ENCODE assay signal across 8 cellular contexts in the genomic region with DNA sequence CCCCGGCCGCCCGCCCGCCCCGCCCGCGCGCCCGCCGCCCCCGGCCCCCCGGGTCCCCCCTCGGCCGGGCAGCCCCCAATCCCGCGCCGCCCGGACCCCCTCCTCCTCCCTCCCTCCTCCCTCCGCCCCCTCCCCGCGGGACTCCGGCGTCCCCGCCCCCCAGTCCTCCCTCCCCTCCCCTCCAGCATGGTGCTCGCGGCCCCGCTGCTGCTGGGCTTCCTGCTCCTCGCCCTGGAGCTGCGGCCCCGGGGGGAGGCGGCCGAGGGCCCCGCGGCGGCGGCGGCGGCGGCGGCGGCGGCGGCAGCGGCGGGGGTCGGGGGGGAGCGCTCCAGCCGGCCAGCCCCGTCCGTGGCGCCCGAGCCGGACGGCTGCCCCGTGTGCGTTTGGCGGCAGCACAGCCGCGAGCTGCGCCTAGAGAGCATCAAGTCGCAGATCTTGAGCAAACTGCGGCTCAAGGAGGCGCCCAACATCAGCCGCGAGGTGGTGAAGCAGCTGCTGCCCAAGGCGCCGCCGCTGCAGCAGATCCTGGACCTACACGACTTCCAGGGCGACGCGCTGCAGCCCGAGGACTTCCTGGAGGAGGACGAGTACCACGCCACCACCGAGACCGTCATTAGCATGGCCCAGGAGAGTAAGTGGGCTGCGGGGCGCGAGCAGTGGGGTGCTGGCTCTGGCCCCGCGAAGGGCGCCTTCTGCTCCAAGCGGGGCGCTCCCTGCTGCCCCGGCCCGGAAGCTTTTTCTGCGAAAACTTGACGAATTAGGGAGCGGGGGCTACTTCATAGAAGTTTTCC. TPM values are rescaled to one million over a fixed set of nuclear protein-coding genes. Genes with fewer than 3 reads are reported as not detected.
DNase-seq lines count a peak whose midpoint lies in the region; ATAC-seq and TF ChIP-seq lines count a peak whose summit lies in the region.

No MANE protein-coding gene starts in this region.

- H3K4me3 ChIP-seq in MM.1S (ENCODE audit: low read length) (peak overlapping the region; percentile 90), lower lobe of right lung (peak overlapping the region; percentile 58)

- no peaks in the 10 kb centered on the region for H3K36me3 ChIP-seq in MM.1S (replicated peaks; ENCODE audit: insufficient read depth, low read length)
- no peaks in the 10 kb centered on the region for H3K36me3 ChIP-seq in lower lobe of right lung

- peak overlapping the region; percentile 98 for H3K4me2 ChIP-seq in MM.1S (ENCODE audit: low read depth, low read length)

- peak; percentile 88 for DNase-seq in GM10266 (ENCODE audit: extremely low spot score)
- DNase-seq in H4 (ENCODE audit: low spot score) = peak; percentile 67
- DNase-seq in MM.1S = peak; percentile 64
- peak; percentile 48 for DNase-seq in activated CD4-positive, CD25-positive, alpha-beta regulatory T cell treated with anti-CD3 and anti-CD28 coated beads, Interleukin-2, amount 50 U/mL, for 72 hours
- DNase-seq in dermis blood vessel endothelial cell = peak; percentile 74
- peak; percentile 78 for DNase-seq in lower lobe of right lung
- DNase-seq in stimulated activated CD8-positive, alpha-beta memory T cell treated with anti-CD3 and anti-CD28 coated beads, Interleukin-4, amount 100 ng/mL, for 48 hours = peak; percentile 63
- DNase-seq in NCI-H1694 treated with DMSO at 0.1 percent for 48 hours (lab: John Stamatoyannopoulos, UW) = no peak

- no peaks in the 10 kb centered on the region for H4K20me1 ChIP-seq in MM.1S (ENCODE audit: insufficient read depth, low read length)

- H3F3A ChIP-seq in MM.1S (ENCODE audit: insufficient read depth, low read length) = peaks cover 3% of the 10 kb centered on the region

- ATAC-seq in lower lobe of right lung = peak; percentile 46 to 53

- no peaks in the 10 kb centered on the region for H3K9me3 ChIP-seq in MM.1S (replicated peaks; ENCODE audit: insufficient read depth, low read length)
- no peaks in the 10 kb centered on the region for H3K9me3 ChIP-seq in lower lobe of right lung

- intact Hi-C loops in lower lobe of right lung (cut with DNase I) = loop anchor here (10.0 kb wide), 1 partner anchor 191 kb away; a partner anchor contains a TSS

- peak overlapping the region; percentile 48; the same call in 1 of the 2 replicates for H3K9ac ChIP-seq in MM.1S (ENCODE audit: low read length)

- TF ChIP-seq CTCF in GM10266 (IDR thresholded peaks at IDR 0.05; ENCODE audit: control insufficient read depth, insufficient read depth, low read depth, missing control alignments) (peak; percentile 27), MM.1S (IDR thresholded peaks at IDR 0.05; ENCODE audit: low read length) (no peak; the same call in 1 of the 2 replicates), lower lobe of right lung (IDR thresholded peaks at IDR 0.05) (no peak)

- peak overlapping the region; percentile 94 for H2AFZ ChIP-seq in MM.1S (ENCODE audit: low read length)

- no peaks in the 10 kb centered on the region for H3K79me2 ChIP-seq in MM.1S (ENCODE audit: low read length)

- H3K27ac ChIP-seq in MM.1S (ENCODE audit: low read length) (no peak overlapping the region), lower lobe of right lung (peak overlapping the region; percentile 21)

- H3K27me3 ChIP-seq in MM.1S (replicated peaks; ENCODE audit: insufficient read depth, low read length) (0 out of 2 replicates have a peak, but pooled peaks cover 4% of the 10 kb centered on the region), lower lobe of right lung (ENCODE audit: low read depth) (no peaks in the 10 kb centered on the region)

- H3K4me1 ChIP-seq in MM.1S (ENCODE audit: low read length) (peaks cover 6% of the 10 kb centered on the region; the same call in 1 of the 2 replicates), lower lobe of right lung (peaks cover 17% of the 10 kb centered on the region)

- H3K9me2 ChIP-seq in MM.1S (replicated peaks; ENCODE audit: insufficient read depth, low read length) = no peaks in the 10 kb centered on the region

RNA-seq across cellular contexts. Expression of a gene that starts 0.4 kb away (rescaled TPM):
- 7.7 and 8.4 TPM in 2 replicates for total RNA-seq in H4 (2014; rRNA removed; shearing (Covaris generic))
- total RNA-seq in dermis blood vessel endothelial cell (1.4 and 5.9 TPM in 2 replicates), lower lobe of right lung (3.8 TPM)

RNA-seq across cellular contexts. Expression of a gene that starts 14.5 kb away (rescaled TPM):
- 1,118 and 1,197 TPM in 2 replicates for total RNA-seq in H4 (2014; rRNA removed; shearing (Covaris generic))
- total RNA-seq in dermis blood vessel endothelial cell = 752 and 1,427 TPM in 2 replicates
- 1,142 TPM for total RNA-seq in lower lobe of right lung

RNA-seq across cellular contexts. Expression of a gene that starts 23.1 kb away (rescaled TPM):
- total RNA-seq in H4 (2014; rRNA removed; shearing (Covaris generic)) = 0.49 and 0.81 TPM in 2 replicates
- 0.74 and 2.2 TPM in 2 replicates for total RNA-seq in dermis blood vessel endothelial cell
- total RNA-seq in lower lobe of right lung = 11.1 TPM

RNA-seq across cellular contexts. Expression of a gene that starts 27.5 kb away (rescaled TPM):
- total RNA-seq in H4 (2014; rRNA removed; shearing (Covaris generic)) = 116 and 160 TPM in 2 replicates
- 55.8 and 61.2 TPM in 2 replicates for total RNA-seq in dermis blood vessel endothelial cell
- total RNA-seq in lower lobe of right lung = 134 TPM

RNA-seq across cellular contexts. Expression of a gene that starts 35.6 kb away (rescaled TPM):
- total RNA-seq in H4 (2014; rRNA removed; shearing (Covaris generic)) = 0.88 and 1.2 TPM in 2 replicates
- 0.42 and 0.68 TPM in 2 replicates for total RNA-seq in dermis blood vessel endothelial cell
- total RNA-seq in lower lobe of right lung = 17.5 TPM
